In the genomic region with DNA sequence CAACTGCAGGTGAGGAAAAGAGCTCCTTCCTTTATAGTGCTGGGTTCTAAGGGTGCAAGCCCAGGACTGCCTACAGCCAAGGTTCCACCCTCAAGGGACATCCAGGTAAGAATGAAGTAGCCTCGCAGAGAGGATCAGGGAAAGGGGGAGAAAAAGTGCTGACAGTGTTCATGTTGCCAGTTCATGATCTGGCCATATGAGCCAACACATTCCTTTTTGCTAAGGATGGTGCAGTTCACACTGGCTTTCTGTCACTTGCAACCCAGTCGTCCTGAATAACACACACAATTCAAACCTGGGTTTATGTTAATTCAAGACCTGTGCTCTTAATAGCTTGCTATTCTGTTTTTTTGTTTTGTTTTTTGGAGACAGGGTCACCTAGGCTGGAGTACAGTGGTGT, we compare ENCODE assay signal across 1 cellular context.
A peak's percentile ranks its signal among the peaks of the same experiment; 100 is the strongest.
TF ChIP-seq lines count a peak whose summit lies in the region.

No MANE protein-coding gene starts in this region.

TF ChIP-seq in K562, 482 proteins besides CTCF, POLR2A, EP300 and RAD21:
- no peak for TF ChIP-seq ZNF280A (IDR thresholded peaks at IDR 0.05; ENCODE audit: low read depth, partially characterized antibody)
- TF ChIP-seq ELF4 (CRISPR knock-in tag; IDR thresholded peaks at IDR 0.05) = no peak
- no peak for TF ChIP-seq ZNF274 (IDR thresholded peaks at IDR 0.05; ENCODE audit: borderline replicate concordance, low read depth, low read length)
- TF ChIP-seq C11orf30 (IDR thresholded peaks at IDR 0.05; ENCODE audit: low read depth) = peak; percentile 48
- TF ChIP-seq ZNF316 (IDR thresholded peaks at IDR 0.05) = peak; percentile 65
- TF ChIP-seq, protein P1, sequence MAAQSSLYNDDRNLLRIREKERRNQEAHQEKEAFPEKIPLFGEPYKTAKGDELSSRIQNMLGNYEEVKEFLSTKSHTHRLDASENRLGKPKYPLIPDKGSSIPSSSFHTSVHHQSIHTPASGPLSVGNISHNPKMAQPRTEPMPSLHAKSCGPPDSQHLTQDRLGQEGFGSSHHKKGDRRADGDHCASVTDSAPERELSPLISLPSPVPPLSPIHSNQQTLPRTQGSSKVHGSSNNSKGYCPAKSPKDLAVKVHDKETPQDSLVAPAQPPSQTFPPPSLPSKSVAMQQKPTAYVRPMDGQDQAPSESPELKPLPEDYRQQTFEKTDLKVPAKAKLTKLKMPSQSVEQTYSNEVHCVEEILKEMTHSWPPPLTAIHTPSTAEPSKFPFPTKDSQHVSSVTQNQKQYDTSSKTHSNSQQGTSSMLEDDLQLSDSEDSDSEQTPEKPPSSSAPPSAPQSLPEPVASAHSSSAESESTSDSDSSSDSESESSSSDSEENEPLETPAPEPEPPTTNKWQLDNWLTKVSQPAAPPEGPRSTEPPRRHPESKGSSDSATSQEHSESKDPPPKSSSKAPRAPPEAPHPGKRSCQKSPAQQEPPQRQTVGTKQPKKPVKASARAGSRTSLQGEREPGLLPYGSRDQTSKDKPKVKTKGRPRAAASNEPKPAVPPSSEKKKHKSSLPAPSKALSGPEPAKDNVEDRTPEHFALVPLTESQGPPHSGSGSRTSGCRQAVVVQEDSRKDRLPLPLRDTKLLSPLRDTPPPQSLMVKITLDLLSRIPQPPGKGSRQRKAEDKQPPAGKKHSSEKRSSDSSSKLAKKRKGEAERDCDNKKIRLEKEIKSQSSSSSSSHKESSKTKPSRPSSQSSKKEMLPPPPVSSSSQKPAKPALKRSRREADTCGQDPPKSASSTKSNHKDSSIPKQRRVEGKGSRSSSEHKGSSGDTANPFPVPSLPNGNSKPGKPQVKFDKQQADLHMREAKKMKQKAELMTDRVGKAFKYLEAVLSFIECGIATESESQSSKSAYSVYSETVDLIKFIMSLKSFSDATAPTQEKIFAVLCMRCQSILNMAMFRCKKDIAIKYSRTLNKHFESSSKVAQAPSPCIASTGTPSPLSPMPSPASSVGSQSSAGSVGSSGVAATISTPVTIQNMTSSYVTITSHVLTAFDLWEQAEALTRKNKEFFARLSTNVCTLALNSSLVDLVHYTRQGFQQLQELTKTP (IDR thresholded peaks at IDR 0.05; ENCODE audit: low read depth in 1 of 2, partially characterized antibody in 2 of 2) = no peak
